30 cellular contexts compared by ENCODE assay signal in the genomic region with DNA sequence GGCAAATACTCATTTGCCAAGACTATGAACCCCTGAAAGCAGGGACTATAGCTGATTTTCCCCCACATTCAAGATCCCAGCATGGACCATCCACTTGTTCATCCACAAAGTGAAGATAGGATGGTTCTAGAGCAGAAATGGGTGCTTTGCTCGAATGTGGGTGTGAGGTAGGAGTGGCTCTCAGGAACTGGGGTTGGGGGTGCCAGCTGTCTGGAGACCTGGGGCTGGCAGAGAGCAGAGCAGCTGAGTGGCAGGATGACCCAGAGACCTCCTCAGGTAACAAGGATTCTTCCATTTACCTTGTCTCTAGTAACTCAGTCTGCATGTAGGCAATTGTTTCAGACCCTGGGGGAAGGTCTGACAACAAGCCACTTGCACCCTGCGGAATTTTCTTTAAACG. TPM values are rescaled to one million over a fixed set of nuclear protein-coding genes. Genes with fewer than 3 reads are reported as not detected.
"Had no signal": no experiment of that assay in that cellular context is flagged by ENCODE, and none has a peak within 500 bp of the region (broad histone marks: within the 10 kb centered on the region; RNA-seq: fewer than 3 reads in every experiment).

No MANE protein-coding gene starts in this region.

- H3K27me3 Mint-ChIP-seq: stimulated activated naive CD8-positive, alpha-beta T cell treated with anti-CD3 and anti-CD28 coated beads, Interleukin-15, amount 100 ng/mL, for 72 hours had no signal

- H3K4me1 Mint-ChIP-seq: activated naive CD4-positive, alpha-beta T cell treated with anti-CD3 and anti-CD28 coated beads, Interleukin-2, amount 10 ng/mL, durations not matched to agents 7 days and 5 days; nephron progenitor cell; stimulated activated naive CD8-positive, alpha-beta T cell treated with anti-CD3 and anti-CD28 coated beads, Interleukin-15, amount 100 ng/mL, for 72 hours had no signal

- H3K9me3 ChIP-seq: esophagus muscularis mucosa, pancreas, prostate gland, sigmoid colon, thyroid gland had no signal

- DNase-seq: activated CD4-positive, alpha-beta T cell treated with anti-CD3 and anti-CD28 coated beads for 48 hours; activated CD4-positive, alpha-beta T cell treated with anti-CD3 and anti-CD28 coated beads, Interleukin-2, amount 50 U/mL, for 48 hours; activated CD8-positive, alpha-beta memory T cell treated with anti-CD3 and anti-CD28 coated beads for 24 hours; activated CD8-positive, alpha-beta memory T cell treated with anti-CD3 and anti-CD28 coated beads, Interleukin-2, amount 50 U/mL, for 4 hours; activated gamma-delta T cell; activated naive CD4-positive, alpha-beta T cell treated with anti-CD3 and anti-CD28 coated beads, Interleukin-2, amount 10 ng/mL, durations not matched to agents 7 days and 5 days; activated T-cell treated with anti-CD3 and anti-CD28 coated beads, Interleukin-2, amount 50 U/mL, for 24 hours; effector memory CD8-positive, alpha-beta T cell; foreskin melanocyte; nephron progenitor cell; pancreas; retina; sigmoid colon; small intestine; stimulated activated CD4-positive, alpha-beta T cell treated with anti-CD3 and anti-CD28 coated beads, Interleukin-1b, Interleukin-23, amount 100 ng/mL, for 48 hours; stimulated activated CD4-positive, alpha-beta T cell treated with anti-CD3 and anti-CD28 coated beads, Interleukin-4, amount 100 ng/mL, for 4 hours; stimulated activated CD8-positive, alpha-beta memory T cell treated with anti-CD3 and anti-CD28 coated beads, Interleukin-4, amount 100 ng/mL, for 48 hours; substantia nigra; thyroid gland had no signal

- H3K9me3 Mint-ChIP-seq: activated naive CD4-positive, alpha-beta T cell treated with anti-CD3 and anti-CD28 coated beads, Interleukin-2, amount 10 ng/mL, durations not matched to agents 7 days and 5 days; activated T-cell treated with anti-CD3 and anti-CD28 coated beads, Interleukin-2, amount 50 U/mL, for 24 hours; effector memory CD8-positive, alpha-beta T cell; stimulated activated memory B cell treated with anti-CD40 and anti-IgM and Interleukin-4, amounts not matched to agents 10 μg/mL and 1 μg/mL and 100 μg/mL, for 72 hours; stimulated activated naive CD8-positive, alpha-beta T cell treated with anti-CD3 and anti-CD28 coated beads, Interleukin-15, amount 100 ng/mL, for 72 hours had no signal

- H3K4me1 ChIP-seq: esophagus muscularis mucosa, pancreas, prostate gland, sigmoid colon, thyroid gland had no signal

- H3K27ac ChIP-seq: esophagus muscularis mucosa, pancreas, prostate gland, sigmoid colon, thyroid gland had no signal

- H3K4me3 ChIP-seq: esophagus muscularis mucosa, pancreas, prostate gland, sigmoid colon, thyroid gland had no signal

- ATAC-seq: activated CD4-positive, CD25-positive, alpha-beta regulatory T cell treated with anti-CD3 and anti-CD28 coated beads, Interleukin-2, amount 50 U/mL, for 24 hours; effector memory CD8-positive, alpha-beta T cell; stimulated activated memory B cell treated with anti-CD40 and anti-IgM and Interleukin-4, amounts not matched to agents 10 μg/mL and 1 μg/mL and 100 μg/mL, for 72 hours; stimulated activated naive CD8-positive, alpha-beta T cell treated with anti-CD3 and anti-CD28 coated beads, Interleukin-15, amount 100 ng/mL, for 72 hours had no signal

- H3K36me3 ChIP-seq: esophagus muscularis mucosa, pancreas, prostate gland, sigmoid colon, thyroid gland had no signal

- H3K4me3 Mint-ChIP-seq: activated naive CD4-positive, alpha-beta T cell treated with anti-CD3 and anti-CD28 coated beads, Interleukin-2, amount 10 ng/mL, durations not matched to agents 7 days and 5 days; activated T-cell treated with anti-CD3 and anti-CD28 coated beads, Interleukin-2, amount 50 U/mL, for 24 hours; effector memory CD8-positive, alpha-beta T cell; nephron progenitor cell; stimulated activated memory B cell treated with anti-CD40 and anti-IgM and Interleukin-4, amounts not matched to agents 10 μg/mL and 1 μg/mL and 100 μg/mL, for 72 hours; stimulated activated naive CD8-positive, alpha-beta T cell treated with anti-CD3 and anti-CD28 coated beads, Interleukin-15, amount 100 ng/mL, for 72 hours had no signal

- H3K36me3 Mint-ChIP-seq: activated naive CD4-positive, alpha-beta T cell treated with anti-CD3 and anti-CD28 coated beads, Interleukin-2, amount 10 ng/mL, durations not matched to agents 7 days and 5 days; stimulated activated memory B cell treated with anti-CD40 and anti-IgM and Interleukin-4, amounts not matched to agents 10 μg/mL and 1 μg/mL and 100 μg/mL, for 72 hours had no signal

- H3K27me3 ChIP-seq: pancreas, sigmoid colon, thyroid gland had no signal

- H3K27ac Mint-ChIP-seq: activated naive CD4-positive, alpha-beta T cell treated with anti-CD3 and anti-CD28 coated beads, Interleukin-2, amount 10 ng/mL, durations not matched to agents 7 days and 5 days; activated T-cell treated with anti-CD3 and anti-CD28 coated beads, Interleukin-2, amount 50 U/mL, for 24 hours; effector memory CD8-positive, alpha-beta T cell; nephron progenitor cell; stimulated activated memory B cell treated with anti-CD40 and anti-IgM and Interleukin-4, amounts not matched to agents 10 μg/mL and 1 μg/mL and 100 μg/mL, for 72 hours had no signal

RNA-seq across cellular contexts. Expression of a gene that starts 6.0 kb away (rescaled TPM):
- total RNA-seq: endothelial cell of umbilical vein, glomerular endothelial cell had no signal
- polyA plus RNA-seq: endothelial cell of umbilical vein had no signal

RNA-seq across cellular contexts. Expression of a gene that starts 11.8 kb away (rescaled TPM):
- total RNA-seq: endothelial cell of umbilical vein; glomerular endothelial cell; prostate gland; sigmoid colon; T-helper 1 cell treated with Interleukin-12 subunit alpha and Interleukin-12 subunit beta and Interleukin-4 antibody, amounts not matched to agents 30 ng/mL and 1 ng/mL, for 36 hours; thyroid gland; ureter had no signal
- polyA plus RNA-seq: endothelial cell of umbilical vein had no signal

RNA-seq across cellular contexts. Expression of a gene that starts 15.0 kb away (rescaled TPM):
- total RNA-seq: endothelial cell of umbilical vein; esophagus muscularis mucosa; glomerular endothelial cell; liver; mucosa of gallbladder; prostate gland; sigmoid colon; T-helper 1 cell treated with Interleukin-12 subunit alpha and Interleukin-12 subunit beta and Interleukin-4 antibody, amounts not matched to agents 30 ng/mL and 1 ng/mL, for 36 hours; thyroid gland had no signal
- polyA plus RNA-seq: endothelial cell of umbilical vein, liver, pancreas had no signal

RNA-seq across cellular contexts. Expression of a gene that starts 27.2 kb away (rescaled TPM):
- total RNA-seq: endothelial cell of umbilical vein; glomerular endothelial cell; T-helper 1 cell treated with Interleukin-12 subunit alpha and Interleukin-12 subunit beta and Interleukin-4 antibody, amounts not matched to agents 30 ng/mL and 1 ng/mL, for 36 hours had no signal
- polyA plus RNA-seq: endothelial cell of umbilical vein had no signal

RNA-seq across cellular contexts. Expression of a gene that starts 50.9 kb away (rescaled TPM):
- total RNA-seq: endothelial cell of umbilical vein; esophagus muscularis mucosa; glomerular endothelial cell; liver; mucosa of gallbladder; pancreas; prostate gland; sigmoid colon; T-helper 1 cell treated with Interleukin-12 subunit alpha and Interleukin-12 subunit beta and Interleukin-4 antibody, amounts not matched to agents 30 ng/mL and 1 ng/mL, for 36 hours; thyroid gland; ureter had no signal
- polyA plus RNA-seq: endothelial cell of umbilical vein, liver, pancreas, small intestine had no signal
